12 cellular contexts compared by ENCODE assay signal in genomic region chr17:16945513-16946201, GRCh38. TPM values are rescaled to one million over a fixed set of nuclear protein-coding genes. Genes with fewer than 3 reads are reported as not detected.
DNase-seq lines count a peak whose midpoint lies in the region; ATAC-seq, FAIRE-seq and TF ChIP-seq lines count a peak whose summit lies in the region.
"Had no signal": no experiment of that assay in that cellular context is flagged by ENCODE, and none has a peak within 500 bp of the region (broad histone marks: within the 10 kb centered on the region; RNA-seq: fewer than 3 reads in every experiment).

No MANE protein-coding gene starts in this region.

- no TSS peak for BruUV-seq in HepG2 (replicated peaks; lab: Mats Ljungman, UMichigan)

- no peak for TF ChIP-seq EP300 in HepG2 (IDR thresholded peaks at IDR 0.05; ENCODE audit: low read depth in 2 of 2, low read length in 2 of 2)
- no peak for TF ChIP-seq EP300 in HepG2 (CRISPR knock-in tag; IDR thresholded peaks at IDR 0.05; ENCODE audit: borderline replicate concordance)

- POLR2A ChIA-PET in activated CD4-positive, alpha-beta memory T cell treated with anti-CD3 and anti-CD28 coated beads for 36 hours (lab: Charles Lee), result no interaction called here
- POLR2A ChIA-PET in HepG2 (lab: Yijun Ruan, JAX), result no interaction called here

- H3K9me3 ChIP-seq in BLaER1, result peaks cover 36% of the 10 kb centered on the region
- H3K9me3 ChIP-seq in HepG2 (ENCODE audit: low read length), result peaks cover 9% of the 10 kb centered on the region; the same call in 1 of the 2 replicates

- no peak for FAIRE-seq in HepG2 (lab: Jason Lieb, UNC)

- 36% methylated on average over 10 of the region's 13 CpGs for WGBS in HepG2 (ENCODE audit: low lambda C conversion rate)

- no peaks in the 10 kb centered on the region for H3K79me2 ChIP-seq in HepG2 (ENCODE audit: insufficient read depth, low read length)

- H3K4me2 ChIP-seq in BLaER1, result peak overlapping the region; percentile 72
- no peak overlapping the region for H3K4me2 ChIP-seq in HepG2 (ENCODE audit: low read depth, low read length)

- H3K4me3 ChIP-seq in BLaER1 (no peak overlapping the region), HepG2 (replicated peaks in 1 of 3; ENCODE audit: insufficient read depth in 1 of 3, low read depth in 2 of 3, low read length in 3 of 3) (no peak overlapping the region)

- H3K36me3 ChIP-seq in BLaER1, result peaks cover 9% of the 10 kb centered on the region
- no peaks in the 10 kb centered on the region for H3K36me3 ChIP-seq in HepG2 (replicated peaks in 1 of 2; ENCODE audit: control insufficient read depth in 1 of 2, insufficient read depth in 2 of 2, low read length in 2 of 2)

- no peak for TF ChIP-seq POLR2A in HepG2 (IDR thresholded peaks at IDR 0.05; ENCODE audit: insufficient read depth in 1 of 2, low read depth in 2 of 2, low read length in 2 of 2)

- H4K20me1 ChIP-seq in BLaER1, result no peaks in the 10 kb centered on the region
- no peaks in the 10 kb centered on the region for H4K20me1 ChIP-seq in HepG2 (ENCODE audit: insufficient read depth, low read length)

- CTCF ChIA-PET in activated CD4-positive, alpha-beta memory T cell treated with anti-CD3 and anti-CD28 coated beads for 36 hours (lab: Charles Lee), result no interaction called here
- CTCF ChIA-PET in HepG2 (lab: Yijun Ruan, JAX; ENCODE audit: low intra/inter-chr PET ratio, low total read pairs), result no interaction called here

- no peaks in the 10 kb centered on the region for H3K27me3 Mint-ChIP-seq in activated CD4-positive, alpha-beta memory T cell treated with anti-CD3 and anti-CD28 coated beads for 36 hours
- peaks cover 9% of the 10 kb centered on the region for H3K27me3 Mint-ChIP-seq in progenitor cell of endocrine pancreas

- no peaks in the 10 kb centered on the region for H3K4me1 Mint-ChIP-seq in activated CD4-positive, alpha-beta memory T cell treated with anti-CD3 and anti-CD28 coated beads for 36 hours (ENCODE audit: low read depth)
- no peaks in the 10 kb centered on the region for H3K4me1 Mint-ChIP-seq in progenitor cell of endocrine pancreas (ENCODE audit: low read depth)

- intact Hi-C loops in activated CD4-positive, alpha-beta memory T cell treated with anti-CD3 and anti-CD28 coated beads for 36 hours (cut with micrococcal nuclease), result no loop called here
- intact Hi-C loops in HepG2 (cut with micrococcal nuclease; ENCODE audit: unreplicated experiment), result no loop called here

- H3K9ac ChIP-seq in BLaER1 (no peak overlapping the region), HepG2 (ENCODE audit: insufficient read depth, low read depth, low read length) (no peak overlapping the region)

- no peak overlapping the region for H2AFZ ChIP-seq in HepG2 (ENCODE audit: low read length)

- no peak overlapping the region for H3K4me3 Mint-ChIP-seq in activated CD4-positive, alpha-beta memory T cell treated with anti-CD3 and anti-CD28 coated beads for 36 hours
- no peak overlapping the region for H3K4me3 Mint-ChIP-seq in progenitor cell of endocrine pancreas (ENCODE audit: low read depth)

- peaks cover 53% of the 10 kb centered on the region for H3K4me1 ChIP-seq in BLaER1
- peaks cover 14% of the 10 kb centered on the region for H3K4me1 ChIP-seq in HepG2 (ENCODE audit: insufficient read depth, low read length)

- TF ChIP-seq CTCF in GM12874 (IDR thresholded peaks at IDR 0.05; ENCODE audit: insufficient read depth, low read depth, low read length), result peak; percentile 34
- peak; percentile 27 for TF ChIP-seq CTCF in HepG2 (CRISPR knock-in tag; IDR thresholded peaks at IDR 0.05)
- no peak for TF ChIP-seq CTCF in progenitor cell of endocrine pancreas (IDR thresholded peaks at IDR 0.05; ENCODE audit: unreplicated experiment)

- no peak overlapping the region for H3K27ac Mint-ChIP-seq in activated CD4-positive, alpha-beta memory T cell treated with anti-CD3 and anti-CD28 coated beads for 36 hours
- no peak overlapping the region for H3K27ac Mint-ChIP-seq in progenitor cell of endocrine pancreas

- H3K27ac ChIP-seq in BLaER1 (no peak overlapping the region), HepG2 (ENCODE audit: extremely low read length, insufficient read depth, low read length) (no peak overlapping the region)
- H3K27ac ChIP-seq: RWPE1 had no signal

- peak; percentile 28; the same call in 2 of the 3 replicates for ATAC-seq in HepG2

- in situ Hi-C loops in HepG2 (cut with HindIII; ENCODE audit: extremely low pct_ligation_motif_present, low pct_unique_long_range_greater_than_20kb), result no loop called here

- no peak for TF ChIP-seq RAD21 in HepG2 (CRISPR knock-in tag; IDR thresholded peaks at IDR 0.05)

- peaks cover 2% of the 10 kb centered on the region for H3K36me3 Mint-ChIP-seq in activated CD4-positive, alpha-beta memory T cell treated with anti-CD3 and anti-CD28 coated beads for 36 hours
- peaks cover 2% of the 10 kb centered on the region for H3K36me3 Mint-ChIP-seq in progenitor cell of endocrine pancreas (ENCODE audit: insufficient read depth)

- peak; percentile 10 for DNase-seq in activated CD4-positive, alpha-beta memory T cell treated with anti-CD3 and anti-CD28 coated beads for 36 hours
- DNase-seq in HepG2 (ENCODE audit: low spot score) (no peak), progenitor cell of endocrine pancreas (ENCODE audit: low spot score, unreplicated experiment) (no peak), 8988T (no peak), KG1 (lab: John Stamatoyannopoulos, UW) (no peak)
- DNase-seq: central memory CD4-positive, alpha-beta T cell; DMS153; kidney glomerular epithelial cell; nucleus accumbens had no signal

- peaks cover 13% of the 10 kb centered on the region for H3K9me3 Mint-ChIP-seq in activated CD4-positive, alpha-beta memory T cell treated with anti-CD3 and anti-CD28 coated beads for 36 hours
- peaks cover 14% of the 10 kb centered on the region for H3K9me3 Mint-ChIP-seq in progenitor cell of endocrine pancreas (ENCODE audit: low read depth)

- H3K27me3 ChIP-seq in BLaER1 (no peaks in the 10 kb centered on the region), HepG2 (ENCODE audit: control insufficient read depth in 1 of 2, insufficient read depth in 2 of 2, low read length in 2 of 2) (peaks cover 2 to 19% of the 10 kb centered on the region in 2 experiments; a peak in 4 of 5 replicates)

TF ChIP-seq in HepG2, 621 proteins besides CTCF, POLR2A, EP300 and RAD21:
- TF ChIP-seq ZNF281 (CRISPR knock-in tag; IDR thresholded peaks at IDR 0.05; ENCODE audit: borderline replicate concordance) (peak; percentile 40; the same call in 1 of the 2 replicates), RBAK (CRISPR knock-in tag; IDR thresholded peaks at IDR 0.05) (peak; percentile 60; the same call in 1 of the 2 replicates), STAT5B (CRISPR knock-in tag; IDR thresholded peaks at IDR 0.05) (no peak), ARNT2 (CRISPR knock-in tag; IDR thresholded peaks at IDR 0.05; ENCODE audit: low read depth) (no peak), KLF9 (CRISPR knock-in tag; IDR thresholded peaks at IDR 0.05; ENCODE audit: low read depth) (no peak)

RNA-seq across cellular contexts. Expression of gene TNFRSF13B, which starts 26.3 kb away (rescaled TPM):
- total RNA-seq in activated CD4-positive, alpha-beta memory T cell treated with anti-CD3 and anti-CD28 coated beads for 36 hours, result not detected
- not detected in 2 replicates for total RNA-seq in HepG2 (2016; rRNA removed; fragmentation: Illumina TruSeq; extraction: Trizol)
- not detected in 2 replicates for total RNA-seq in HepG2 (2016; cell fraction: cytosol; rRNA removed; fragmentation: Illumina TruSeq; extraction: Trizol; ENCODE audit: low read depth)
- total RNA-seq in HepG2 (2016; cell fraction: insoluble cytoplasmic fraction; rRNA removed; fragmentation: Illumina TruSeq; extraction: Trizol), result not detected in 2 replicates
- not detected in 2 replicates for total RNA-seq in HepG2 (2016; cell fraction: membrane; rRNA removed; fragmentation: Illumina TruSeq; extraction: Trizol)
- not detected in 2 replicates for total RNA-seq in HepG2 (2016; cell fraction: nucleus; rRNA removed; fragmentation: Illumina TruSeq; extraction: Trizol)
- polyA plus RNA-seq in HepG2 (2011; rRNA removed), result not detected in 2 replicates
- not detected in 2 replicates for polyA plus RNA-seq in HepG2 (2011; cell fraction: cytosol; rRNA removed)
- not detected in 2 replicates for polyA plus RNA-seq in HepG2 (2011; cell fraction: nucleus; rRNA removed)
- not detected in 2 replicates for polyA plus RNA-seq in HepG2 (2012)
- not detected in 2 replicates for polyA plus RNA-seq in HepG2 (2016; cell fraction: cytosol; fragmentation: Illumina TruSeq; extraction: Trizol; ENCODE audit: low read depth)
- not detected in 2 replicates for polyA plus RNA-seq in HepG2 (2016; cell fraction: insoluble cytoplasmic fraction; fragmentation: Illumina TruSeq; extraction: Trizol; ENCODE audit: low read depth)
- polyA plus RNA-seq in HepG2 (2016; cell fraction: membrane; fragmentation: Illumina TruSeq; extraction: Trizol; ENCODE audit: low read depth), result not detected in 2 replicates
- not detected in 2 replicates for polyA plus RNA-seq in HepG2 (2016; cell fraction: nucleus; fragmentation: Illumina TruSeq; extraction: Trizol; ENCODE audit: insufficient read depth, low read depth)
- 0.09 TPM in 1 of 2 replicates, not detected in the other for polyA minus RNA-seq in HepG2 (2011; rRNA and poly(A)+ RNA removed; ENCODE audit: low replicate concordance)
- polyA minus RNA-seq in HepG2 (2011; cell fraction: cytosol; rRNA and poly(A)+ RNA removed), result not detected in 2 replicates
- polyA minus RNA-seq in HepG2 (2011; cell fraction: nucleus; rRNA and poly(A)+ RNA removed), result not detected in 2 replicates
- total RNA-seq in progenitor cell of endocrine pancreas, result not detected in 2 replicates
